Comparison of ENCODE assay signal across 8 cellular contexts in the genomic region with DNA sequence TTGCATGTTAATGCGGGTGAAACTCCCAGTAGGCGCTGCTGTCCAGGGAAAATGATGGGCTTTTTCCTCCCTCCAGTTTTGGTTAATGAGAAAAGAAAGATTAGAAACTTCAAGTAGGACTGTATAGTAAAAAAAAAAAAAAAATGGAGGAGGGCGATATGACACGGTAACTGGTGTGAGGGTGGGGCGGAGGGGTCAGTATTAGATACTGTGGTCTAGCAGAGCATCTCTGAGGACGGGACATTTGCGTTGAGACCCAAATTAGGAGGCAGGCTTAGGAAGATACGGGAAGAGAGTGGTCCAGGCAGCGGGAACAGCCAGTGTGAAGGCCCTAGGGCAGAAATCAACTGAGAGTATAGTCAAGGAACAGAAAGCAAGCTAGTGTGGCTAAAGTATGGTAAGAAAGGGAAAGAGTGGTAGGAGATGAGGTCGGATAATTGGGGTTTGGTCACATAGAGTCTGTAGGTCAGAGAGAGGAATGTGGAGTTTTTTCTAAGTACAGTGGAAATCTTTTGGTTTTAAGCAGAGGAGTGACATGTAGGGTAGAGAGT. TPM values are rescaled to one million over a fixed set of nuclear protein-coding genes. Genes with fewer than 3 reads are reported as not detected.
DNase-seq lines count a peak whose midpoint lies in the region; ATAC-seq, FAIRE-seq and TF ChIP-seq lines count a peak whose summit lies in the region.
"Had no signal": no experiment of that assay in that cellular context is flagged by ENCODE, and none has a peak within 500 bp of the region (broad histone marks: within the 10 kb centered on the region; RNA-seq: fewer than 3 reads in every experiment).

No MANE protein-coding gene starts in this region.

- no peaks in the 10 kb centered on the region for H3K27me3 ChIP-seq in GM23248 (replicated peaks; ENCODE audit: insufficient read depth)
- H3K27me3 ChIP-seq in gastroesophageal sphincter, result no peaks in the 10 kb centered on the region
- H3K27me3 ChIP-seq in small intestine (ENCODE audit: control insufficient read depth in 2 of 2, insufficient read depth in 2 of 2, low read length in 2 of 2), result no peaks in the 10 kb centered on the region

- peak overlapping the region; percentile 90 for H3K4me2 ChIP-seq in GM23248 (ENCODE audit: unreplicated experiment)

- no peaks in the 10 kb centered on the region for H3F3A ChIP-seq in GM23248 (ENCODE audit: insufficient read depth)

- TF ChIP-seq CTCF in gastroesophageal sphincter (IDR thresholded peaks at IDR 0.05), result no peak

- no peaks in the 10 kb centered on the region for H4K20me1 ChIP-seq in GM23248 (ENCODE audit: insufficient read depth)

- no peak for TF ChIP-seq EP300 in gastroesophageal sphincter (IDR thresholded peaks at IDR 0.05)

- H3K4me3 ChIP-seq in GM23248 (peak overlapping the region; percentile 96), SK-N-MC (peak overlapping the region; percentile 90), gastroesophageal sphincter (peak overlapping the region; percentile 73 to 81), small intestine (ENCODE audit: low read depth in 1 of 2, low read length in 2 of 2) (peak overlapping the region; percentile 73 to 76)

- H3K9ac ChIP-seq in GM23248 (peak overlapping the region; percentile 82), SK-N-MC (ENCODE audit: insufficient read length) (peak overlapping the region; percentile 95)

- H3K4me1 ChIP-seq in GM23248 (ENCODE audit: insufficient read depth), result no peaks in the 10 kb centered on the region
- peaks cover 0 to 21% (median 9%) of the 10 kb centered on the region in 3 donors for H3K4me1 ChIP-seq in gastroesophageal sphincter
- H3K4me1 ChIP-seq in small intestine (ENCODE audit: control insufficient read depth in 2 of 2, insufficient read depth in 1 of 2, low read depth in 1 of 2, low read length in 1 of 2), result peaks cover 0 to 5% of the 10 kb centered on the region in 2 donors

- in situ Hi-C loops in GM23248 (cut with MboI), result no loop called here

- no peaks in the 10 kb centered on the region for H3K9me3 ChIP-seq in GM23248 (ENCODE audit: low read depth)
- H3K9me3 ChIP-seq in SK-N-MC (ENCODE audit: low read depth, low read length), result no peaks in the 10 kb centered on the region
- no peaks in the 10 kb centered on the region for H3K9me3 ChIP-seq in gastroesophageal sphincter
- H3K9me3 ChIP-seq in small intestine (ENCODE audit: control insufficient read depth, low read depth), result no peaks in the 10 kb centered on the region

- H3K27ac ChIP-seq in GM23248 (peak overlapping the region; percentile 35; the same call in 1 of the 2 replicates), SK-N-MC (peak overlapping the region; percentile 61; the same call in 1 of the 2 replicates), gastroesophageal sphincter (peak overlapping the region; percentile 92 to 98 (median 96)), small intestine (ENCODE audit: low read depth in 1 of 2, low read length in 1 of 2) (peak overlapping the region; percentile 66 to 89)

- peaks cover 11% of the 10 kb centered on the region; the same call in 1 of the 2 replicates for H3K79me2 ChIP-seq in GM23248 (ENCODE audit: insufficient read depth)

- ATAC-seq in gastroesophageal sphincter (no peak), GM21390 (IDR thresholded peaks at IDR 0.05; ENCODE audit: unreplicated experiment) (no peak), GM18498 (IDR thresholded peaks at IDR 0.05; ENCODE audit: unreplicated experiment) (no peak)

- peak; percentile 20 for DNase-seq in GM23248
- no peak for DNase-seq in SK-N-MC (ENCODE audit: low read depth, low spot score)
- no peak for DNase-seq in small intestine
- DNase-seq in hepatic stellate cell (ENCODE audit: low spot score), result no peak

- FAIRE-seq in small intestine (lab: Jason Lieb, UNC), result no peak

- peak overlapping the region; percentile 88 for H2AFZ ChIP-seq in GM23248

- no peak for TF ChIP-seq POLR2A in gastroesophageal sphincter (IDR thresholded peaks at IDR 0.05)

- 18% methylated on average over 10 of the region's 10 CpGs for WGBS in GM23248 (ENCODE audit: low coverage in 1 of 2, low lambda C conversion rate in 2 of 2, missing lambda C conversion rate in 2 of 2), 2 experiments
- 23 to 39% methylated on average over 6 to 10 of the region's 10 CpGs for WGBS in gastroesophageal sphincter (ENCODE audit: low coverage in 1 of 2), 2 donors
- WGBS in small intestine, 3 donors, result 12 to 25% (median 14%) methylated on average over 10 of the region's 10 CpGs

- no peaks in the 10 kb centered on the region for H3K9me2 ChIP-seq in GM23248 (ENCODE audit: insufficient read depth)

- H3K36me3 ChIP-seq in GM23248 (ENCODE audit: low read depth) (no peaks in the 10 kb centered on the region; the same call in 1 of the 2 replicates), SK-N-MC (ENCODE audit: insufficient read depth, low read length) (peaks cover 17% of the 10 kb centered on the region; the same call in 1 of the 2 replicates), gastroesophageal sphincter (peaks cover 0 to 34% of the 10 kb centered on the region in 2 donors), small intestine (ENCODE audit: control insufficient read depth in 2 of 2, insufficient read depth in 2 of 2, low read length in 2 of 2) (no peaks in the 10 kb centered on the region)

RNA-seq across cellular contexts. Expression of a gene that starts 0.7 kb away (rescaled TPM):
- 17.5 and 33.9 TPM in 2 replicates for total RNA-seq in GM23248 (2014; rRNA removed; shearing (Covaris generic))
- polyA plus RNA-seq in GM23248 (2016; fragmentation: Nextera tagmentation; extraction: Ambion mirVana) (19.9 and 20.7 TPM in 2 replicates), small intestine (10 to 100 TPM; 27.1 to 34.9 (median 30.3) TPM)
- total RNA-seq in gastroesophageal sphincter, result 10 to 100 TPM; 34.6 to 56.6 (median 41.7) TPM

RNA-seq across cellular contexts. Expression of a gene that starts 18.2 kb away (rescaled TPM):
- 0.32 and 0.38 TPM in 2 replicates for total RNA-seq in GM23248 (2014; rRNA removed; shearing (Covaris generic))
- polyA plus RNA-seq in GM23248 (2016; fragmentation: Nextera tagmentation; extraction: Ambion mirVana) (0.09 and 0.16 TPM in 2 replicates), small intestine (1 to 10 TPM in 1 of 3 donors, under 1 TPM in 2; 0.22 to 2.1 (median 0.81) TPM)
- 1 to 10 TPM; 1.2 to 4.8 (median 1.3) TPM for total RNA-seq in gastroesophageal sphincter

RNA-seq across cellular contexts. Expression of a gene that starts 22.2 kb away (rescaled TPM):
- total RNA-seq in GM23248 (2014; rRNA removed; shearing (Covaris generic)), result 203 and 221 TPM in 2 replicates
- polyA plus RNA-seq in GM23248 (2016; fragmentation: Nextera tagmentation; extraction: Ambion mirVana), result 232 and 237 TPM in 2 replicates
- 100 to 1,000 TPM; 192 to 253 (median 218) TPM for total RNA-seq in gastroesophageal sphincter
- polyA plus RNA-seq in small intestine, result 100 to 1,000 TPM in 1 of 3 donors, 10 to 100 TPM in 2; 46.5 to 243 (median 82.1) TPM

RNA-seq across cellular contexts. Expression of a gene that starts 55.6 kb away (rescaled TPM):
- total RNA-seq in GM23248 (2014; rRNA removed; shearing (Covaris generic)), result not detected in 2 replicates
- polyA plus RNA-seq in GM23248 (2016; fragmentation: Nextera tagmentation; extraction: Ambion mirVana) (not detected in 2 replicates), small intestine (not detected)
- total RNA-seq in gastroesophageal sphincter, result not detected
- total RNA-seq: RPMI7951 had no signal

Comparison
In these comparisons a context has a peak if more than half of its experiments do, and no peak if none do; other contexts are left out.
1. H3K27ac ChIP-seq: peak in every context shown above with its lines; median percentile 96 in gastroesophageal sphincter; 78 in small intestine; 61 in SK-N-MC; 35 in GM23248.